In genomic region chr4:145484240-145484846, GRCh38 we compare ENCODE assay signal across 1 cellular context.
A peak's percentile ranks its signal among the peaks of the same experiment; 100 is the strongest.
TF ChIP-seq lines count a peak whose summit lies in the region.

No MANE protein-coding gene starts in this region.

TF ChIP-seq in HEK293, 187 proteins besides CTCF, POLR2A, EP300 and RAD21 (continued from another document and continues in another):
- TF ChIP-seq, protein P1, sequence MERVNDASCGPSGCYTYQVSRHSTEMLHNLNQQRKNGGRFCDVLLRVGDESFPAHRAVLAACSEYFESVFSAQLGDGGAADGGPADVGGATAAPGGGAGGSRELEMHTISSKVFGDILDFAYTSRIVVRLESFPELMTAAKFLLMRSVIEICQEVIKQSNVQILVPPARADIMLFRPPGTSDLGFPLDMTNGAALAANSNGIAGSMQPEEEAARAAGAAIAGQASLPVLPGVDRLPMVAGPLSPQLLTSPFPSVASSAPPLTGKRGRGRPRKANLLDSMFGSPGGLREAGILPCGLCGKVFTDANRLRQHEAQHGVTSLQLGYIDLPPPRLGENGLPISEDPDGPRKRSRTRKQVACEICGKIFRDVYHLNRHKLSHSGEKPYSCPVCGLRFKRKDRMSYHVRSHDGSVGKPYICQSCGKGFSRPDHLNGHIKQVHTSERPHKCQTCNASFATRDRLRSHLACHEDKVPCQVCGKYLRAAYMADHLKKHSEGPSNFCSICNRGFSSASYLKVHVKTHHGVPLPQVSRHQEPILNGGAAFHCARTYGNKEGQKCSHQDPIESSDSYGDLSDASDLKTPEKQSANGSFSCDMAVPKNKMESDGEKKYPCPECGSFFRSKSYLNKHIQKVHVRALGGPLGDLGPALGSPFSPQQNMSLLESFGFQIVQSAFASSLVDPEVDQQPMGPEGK (tag by site-specific recombination; IDR thresholded peaks at IDR 0.05) = peak; percentile 46; the same call in 1 of the 2 replicates
- TF ChIP-seq, protein P2, sequence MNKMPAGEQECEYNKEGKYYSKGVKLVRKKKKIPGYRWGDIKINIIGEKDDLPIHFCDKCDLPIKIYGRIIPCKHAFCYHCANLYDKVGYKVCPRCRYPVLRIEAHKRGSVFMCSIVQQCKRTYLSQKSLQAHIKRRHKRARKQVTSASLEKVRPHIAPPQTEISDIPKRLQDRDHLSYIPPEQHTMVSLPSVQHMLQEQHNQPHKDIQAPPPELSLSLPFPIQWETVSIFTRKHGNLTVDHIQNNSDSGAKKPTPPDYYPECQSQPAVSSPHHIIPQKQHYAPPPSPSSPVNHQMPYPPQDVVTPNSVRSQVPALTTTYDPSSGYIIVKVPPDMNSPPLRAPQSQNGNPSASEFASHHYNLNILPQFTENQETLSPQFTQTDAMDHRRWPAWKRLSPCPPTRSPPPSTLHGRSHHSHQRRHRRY (tag by site-specific recombination; IDR thresholded peaks at IDR 0.05) = no peak
- TF ChIP-seq ZNF610 (tag by site-specific recombination; IDR thresholded peaks at IDR 0.05; ENCODE audit: borderline replicate concordance) (no peak), ZNF121 (tag by site-specific recombination; IDR thresholded peaks at IDR 0.05) (no peak), ZNF747 (tag by site-specific recombination; IDR thresholded peaks at IDR 0.05) (no peak), TSHZ1 (tag by site-specific recombination; IDR thresholded peaks at IDR 0.05; ENCODE audit: borderline replicate concordance) (peak; percentile 89), YY1 (tag by site-specific recombination; IDR thresholded peaks at IDR 0.05) (no peak), ZNF221 (tag by site-specific recombination; IDR thresholded peaks at IDR 0.05; ENCODE audit: borderline replicate concordance) (no peak), SCRT1 (tag by site-specific recombination; IDR thresholded peaks at IDR 0.05; ENCODE audit: borderline replicate concordance) (0 out of 2 replicates have a peak, but pooled peaks have one; percentile 34), ZNF211 (tag by site-specific recombination; IDR thresholded peaks at IDR 0.05; ENCODE audit: low read depth) (no peak), ZNF157 (tag by site-specific recombination; IDR thresholded peaks at IDR 0.05) (no peak), ZNF776 (tag by site-specific recombination; IDR thresholded peaks at IDR 0.05; ENCODE audit: borderline replicate concordance) (no peak), ZSCAN23 (tag by site-specific recombination; IDR thresholded peaks at IDR 0.05) (0 out of 2 replicates have a peak, but pooled peaks have one; percentile 57), HOXA7 (CRISPR knock-in tag; IDR thresholded peaks at IDR 0.05; ENCODE audit: borderline replicate concordance) (no peak), YY2 (tag by site-specific recombination; IDR thresholded peaks at IDR 0.05) (no peak), ZFP69B (tag by site-specific recombination; IDR thresholded peaks at IDR 0.05) (no peak), ZSCAN30 (tag by site-specific recombination; IDR thresholded peaks at IDR 0.05) (0 out of 2 replicates have a peak, but pooled peaks have one; percentile 55), SP7 (tag by site-specific recombination; IDR thresholded peaks at IDR 0.05) (peak; percentile 94), ZNF292 (tag by site-specific recombination; IDR thresholded peaks at IDR 0.05; ENCODE audit: borderline replicate concordance, low read depth) (no peak), ZNF155 (tag by site-specific recombination; IDR thresholded peaks at IDR 0.05) (no peak), ZNF214 (tag by site-specific recombination; IDR thresholded peaks at IDR 0.05; ENCODE audit: borderline replicate concordance) (no peak), ZNF174 (tag by site-specific recombination; IDR thresholded peaks at IDR 0.05) (no peak), ZNF600 (tag by site-specific recombination; IDR thresholded peaks at IDR 0.05) (peak; percentile 71), ZNF777 (tag by site-specific recombination; IDR thresholded peaks at IDR 0.05; ENCODE audit: borderline replicate concordance) (no peak), EGR2 (tag by site-specific recombination; IDR thresholded peaks at IDR 0.05; ENCODE audit: low read depth) (no peak), PRDM10 (tag by site-specific recombination; IDR thresholded peaks at IDR 0.05) (peak; percentile 34; the same call in 1 of the 2 replicates), ZNF169 (tag by site-specific recombination; IDR thresholded peaks at IDR 0.05) (no peak), ZNF398 (tag by site-specific recombination; IDR thresholded peaks at IDR 0.05) (no peak), ZNF416 (tag by site-specific recombination; IDR thresholded peaks at IDR 0.05) (no peak), ZNF266 (tag by site-specific recombination; IDR thresholded peaks at IDR 0.05; ENCODE audit: low read depth) (no peak), GLIS2 (tag by site-specific recombination; IDR thresholded peaks at IDR 0.05) (no peak), ZNF473 (tag by site-specific recombination; IDR thresholded peaks at IDR 0.05) (no peak), ZNF175 (tag by site-specific recombination; IDR thresholded peaks at IDR 0.05) (no peak), ZFP41 (tag by site-specific recombination; IDR thresholded peaks at IDR 0.05; ENCODE audit: borderline replicate concordance) (no peak)
- TF ChIP-seq, protein P3, sequence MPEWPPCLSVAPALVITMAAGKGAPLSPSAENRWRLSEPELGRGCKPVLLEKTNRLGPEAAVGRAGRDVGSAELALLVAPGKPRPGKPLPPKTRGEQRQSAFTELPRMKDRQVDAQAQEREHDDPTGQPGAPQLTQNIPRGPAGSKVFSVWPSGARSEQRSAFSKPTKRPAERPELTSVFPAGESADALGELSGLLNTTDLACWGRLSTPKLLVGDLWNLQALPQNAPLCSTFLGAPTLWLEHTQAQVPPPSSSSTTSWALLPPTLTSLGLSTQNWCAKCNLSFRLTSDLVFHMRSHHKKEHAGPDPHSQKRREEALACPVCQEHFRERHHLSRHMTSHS (tag by site-specific recombination; IDR thresholded peaks at IDR 0.05) = 0 out of 2 replicates have a peak, but pooled peaks have one; percentile 46
- TF ChIP-seq, protein P4, sequence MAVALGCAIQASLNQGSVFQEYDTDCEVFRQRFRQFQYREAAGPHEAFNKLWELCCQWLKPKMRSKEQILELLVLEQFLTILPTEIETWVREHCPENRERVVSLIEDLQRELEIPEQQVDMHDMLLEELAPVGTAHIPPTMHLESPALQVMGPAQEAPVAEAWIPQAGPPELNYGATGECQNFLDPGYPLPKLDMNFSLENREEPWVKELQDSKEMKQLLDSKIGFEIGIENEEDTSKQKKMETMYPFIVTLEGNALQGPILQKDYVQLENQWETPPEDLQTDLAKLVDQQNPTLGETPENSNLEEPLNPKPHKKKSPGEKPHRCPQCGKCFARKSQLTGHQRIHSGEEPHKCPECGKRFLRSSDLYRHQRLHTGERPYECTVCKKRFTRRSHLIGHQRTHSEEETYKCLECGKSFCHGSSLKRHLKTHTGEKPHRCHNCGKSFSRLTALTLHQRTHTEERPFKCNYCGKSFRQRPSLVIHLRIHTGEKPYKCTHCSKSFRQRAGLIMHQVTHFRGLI (tag by site-specific recombination; IDR thresholded peaks at IDR 0.05) = no peak
- TF ChIP-seq, protein P5, sequence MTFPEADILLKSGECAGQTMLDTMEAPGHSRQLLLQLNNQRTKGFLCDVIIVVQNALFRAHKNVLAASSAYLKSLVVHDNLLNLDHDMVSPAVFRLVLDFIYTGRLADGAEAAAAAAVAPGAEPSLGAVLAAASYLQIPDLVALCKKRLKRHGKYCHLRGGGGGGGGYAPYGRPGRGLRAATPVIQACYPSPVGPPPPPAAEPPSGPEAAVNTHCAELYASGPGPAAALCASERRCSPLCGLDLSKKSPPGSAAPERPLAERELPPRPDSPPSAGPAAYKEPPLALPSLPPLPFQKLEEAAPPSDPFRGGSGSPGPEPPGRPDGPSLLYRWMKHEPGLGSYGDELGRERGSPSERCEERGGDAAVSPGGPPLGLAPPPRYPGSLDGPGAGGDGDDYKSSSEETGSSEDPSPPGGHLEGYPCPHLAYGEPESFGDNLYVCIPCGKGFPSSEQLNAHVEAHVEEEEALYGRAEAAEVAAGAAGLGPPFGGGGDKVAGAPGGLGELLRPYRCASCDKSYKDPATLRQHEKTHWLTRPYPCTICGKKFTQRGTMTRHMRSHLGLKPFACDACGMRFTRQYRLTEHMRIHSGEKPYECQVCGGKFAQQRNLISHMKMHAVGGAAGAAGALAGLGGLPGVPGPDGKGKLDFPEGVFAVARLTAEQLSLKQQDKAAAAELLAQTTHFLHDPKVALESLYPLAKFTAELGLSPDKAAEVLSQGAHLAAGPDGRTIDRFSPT (tag by site-specific recombination; IDR thresholded peaks at IDR 0.05) = peak; percentile 83
